17 cellular contexts compared by ENCODE assay signal in the genomic region with DNA sequence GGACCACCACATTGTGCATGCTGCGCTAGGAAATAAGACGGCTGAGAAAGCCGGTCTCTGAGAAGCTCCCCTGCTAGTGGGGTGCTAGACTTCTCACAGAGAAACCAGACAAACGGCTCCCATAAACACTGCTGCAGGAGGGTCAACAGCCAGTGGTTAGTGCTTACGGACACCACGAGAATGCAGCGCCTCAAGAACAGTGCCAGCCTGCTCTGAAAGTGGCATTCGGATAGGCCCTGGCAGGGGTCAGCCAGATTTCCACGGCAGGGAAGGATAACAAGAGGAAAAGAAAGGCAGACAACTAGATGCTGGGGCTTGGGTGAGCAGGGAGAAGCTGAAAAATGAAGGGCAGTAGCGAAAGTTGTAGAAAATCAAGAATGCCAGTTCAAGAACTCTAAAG. TPM values are rescaled to one million over a fixed set of nuclear protein-coding genes. Genes with fewer than 3 reads are reported as not detected.
DNase-seq lines count a peak whose midpoint lies in the region; ATAC-seq lines count a peak whose summit lies in the region.
"Had no signal": no experiment of that assay in that cellular context is flagged by ENCODE, and none has a peak within 500 bp of the region (broad histone marks: within the 10 kb centered on the region; RNA-seq: fewer than 3 reads in every experiment).

No MANE protein-coding gene starts in this region.

- H3K4me1 Mint-ChIP-seq in activated naive CD4-positive, alpha-beta T cell treated with anti-CD3 and anti-CD28 coated beads, Interleukin-2, amount 50 U/mL, for 24 hours: peaks cover 74% of the 10 kb centered on the region
- H3K4me1 Mint-ChIP-seq in stimulated activated effector memory CD8-positive, alpha-beta T cell treated with anti-CD3 and anti-CD28 coated beads, Interleukin-12 subunit alpha, Interleukin-12 subunit beta, amount 100 ng/mL, for 72 hours: peaks cover 50% of the 10 kb centered on the region

- ATAC-seq in activated naive CD4-positive, alpha-beta T cell treated with anti-CD3 and anti-CD28 coated beads, Interleukin-2, amount 50 U/mL, for 72 hours: no peak
- peak; percentile 58 for ATAC-seq in Right ventricle myocardium superior (ENCODE audit: poor library complexity)
- no peak for ATAC-seq in stimulated activated effector memory CD8-positive, alpha-beta T cell treated with anti-CD3 and anti-CD28 coated beads, Interleukin-12 subunit alpha, Interleukin-12 subunit beta, amount 100 ng/mL, for 72 hours

- peak overlapping the region; percentile 65 for H3K27ac Mint-ChIP-seq in activated naive CD4-positive, alpha-beta T cell treated with anti-CD3 and anti-CD28 coated beads, Interleukin-2, amount 50 U/mL, for 24 hours
- peak overlapping the region in 1 of 2 donors; percentile 87 for H3K27ac Mint-ChIP-seq in activated naive CD4-positive, alpha-beta T cell treated with anti-CD3 and anti-CD28 coated beads, Interleukin-2, amount 50 U/mL, for 72 hours
- peak overlapping the region; percentile 80 for H3K27ac Mint-ChIP-seq in stimulated activated effector memory CD8-positive, alpha-beta T cell treated with anti-CD3 and anti-CD28 coated beads, Interleukin-12 subunit alpha, Interleukin-12 subunit beta, amount 100 ng/mL, for 72 hours

- no peak for DNase-seq in activated naive CD4-positive, alpha-beta T cell treated with anti-CD3 and anti-CD28 coated beads, Interleukin-2, amount 50 U/mL, for 72 hours (ENCODE audit: low spot score in 2 of 2)
- DNase-seq in Right ventricle myocardium superior (no peak), SIG-M5 (lab: John Stamatoyannopoulos, UW) (no peak), iPS-NIHi11 (ENCODE audit: low spot score) (no peak)
- no peak for DNase-seq in stimulated activated effector memory CD8-positive, alpha-beta T cell treated with anti-CD3 and anti-CD28 coated beads, Interleukin-12 subunit alpha, Interleukin-12 subunit beta, amount 100 ng/mL, for 72 hours (ENCODE audit: low spot score in 2 of 2)
- DNase-seq: activated CD8-positive, alpha-beta memory T cell treated with anti-CD3 and anti-CD28 coated beads for 24 hours; activated naive CD4-positive, alpha-beta T cell; DMS53; esophagus squamous epithelium; NCI-H1436 treated with DMSO at 0.1 percent for 48 hours; NCI-H526; stimulated activated CD4-positive, alpha-beta T cell treated with anti-CD3 and anti-CD28 coated beads, Interleukin-2, amount 100 ng/mL, for 48 hours; stimulated activated naive CD4-positive, alpha-beta T cell; T1000 had no signal

- intact Hi-C loops in Right ventricle myocardium superior (cut with DNase I): no loop called here

- H3K4me3 Mint-ChIP-seq in activated naive CD4-positive, alpha-beta T cell treated with anti-CD3 and anti-CD28 coated beads, Interleukin-2, amount 50 U/mL, for 24 hours: no peak overlapping the region
- no peak overlapping the region for H3K4me3 Mint-ChIP-seq in stimulated activated effector memory CD8-positive, alpha-beta T cell treated with anti-CD3 and anti-CD28 coated beads, Interleukin-12 subunit alpha, Interleukin-12 subunit beta, amount 100 ng/mL, for 72 hours
- H3K4me3 Mint-ChIP-seq: IgD-negative memory B cell had no signal

- H3K9me3 Mint-ChIP-seq in activated naive CD4-positive, alpha-beta T cell treated with anti-CD3 and anti-CD28 coated beads, Interleukin-2, amount 50 U/mL, for 24 hours: no peaks in the 10 kb centered on the region
- H3K9me3 Mint-ChIP-seq in activated naive CD4-positive, alpha-beta T cell treated with anti-CD3 and anti-CD28 coated beads, Interleukin-2, amount 50 U/mL, for 72 hours: peaks cover 0 to 10% of the 10 kb centered on the region in 2 donors
- no peaks in the 10 kb centered on the region for H3K9me3 Mint-ChIP-seq in stimulated activated effector memory CD8-positive, alpha-beta T cell treated with anti-CD3 and anti-CD28 coated beads, Interleukin-12 subunit alpha, Interleukin-12 subunit beta, amount 100 ng/mL, for 72 hours

- H3K36me3 Mint-ChIP-seq in activated naive CD4-positive, alpha-beta T cell treated with anti-CD3 and anti-CD28 coated beads, Interleukin-2, amount 50 U/mL, for 24 hours: peaks cover 13% of the 10 kb centered on the region
- peaks cover 0 to 27% of the 10 kb centered on the region in 2 donors for H3K36me3 Mint-ChIP-seq in activated naive CD4-positive, alpha-beta T cell treated with anti-CD3 and anti-CD28 coated beads, Interleukin-2, amount 50 U/mL, for 72 hours
- H3K36me3 Mint-ChIP-seq in stimulated activated effector memory CD8-positive, alpha-beta T cell treated with anti-CD3 and anti-CD28 coated beads, Interleukin-12 subunit alpha, Interleukin-12 subunit beta, amount 100 ng/mL, for 72 hours: peaks cover 25% of the 10 kb centered on the region
- H3K36me3 Mint-ChIP-seq: IgD-negative memory B cell had no signal

- H3K27me3 Mint-ChIP-seq in activated naive CD4-positive, alpha-beta T cell treated with anti-CD3 and anti-CD28 coated beads, Interleukin-2, amount 50 U/mL, for 24 hours: no peaks in the 10 kb centered on the region
- H3K27me3 Mint-ChIP-seq: IgD-negative memory B cell had no signal

RNA-seq across cellular contexts. Expression of a gene that starts 26.4 kb away (rescaled TPM):
- 10 to 100 TPM; 40.4 to 46.7 TPM for total RNA-seq in activated naive CD4-positive, alpha-beta T cell treated with anti-CD3 and anti-CD28 coated beads, Interleukin-2, amount 50 U/mL, for 72 hours
- total RNA-seq in Right ventricle myocardium superior: 98.3 TPM

RNA-seq across cellular contexts. Expression of a gene that starts 54.6 kb away (rescaled TPM):
- 1 to 10 TPM; 1.9 to 2.0 TPM for total RNA-seq in activated naive CD4-positive, alpha-beta T cell treated with anti-CD3 and anti-CD28 coated beads, Interleukin-2, amount 50 U/mL, for 72 hours
- 0.67 TPM for total RNA-seq in Right ventricle myocardium superior
- total RNA-seq: vagina had no signal

RNA-seq across cellular contexts. Expression of a gene that starts 54.8 kb away (rescaled TPM):
- total RNA-seq in activated naive CD4-positive, alpha-beta T cell treated with anti-CD3 and anti-CD28 coated beads, Interleukin-2, amount 50 U/mL, for 72 hours: 100 to 1,000 TPM; 113 to 122 TPM
- 108 TPM for total RNA-seq in Right ventricle myocardium superior

RNA-seq across cellular contexts. Expression of a gene that starts 57.2 kb away (rescaled TPM):
- total RNA-seq in activated naive CD4-positive, alpha-beta T cell treated with anti-CD3 and anti-CD28 coated beads, Interleukin-2, amount 50 U/mL, for 72 hours: 10 to 100 TPM in 1 of 2 donors, 1 to 10 TPM in 1; 3.3 to 10.4 TPM
- total RNA-seq in Right ventricle myocardium superior: 21.1 TPM
